In the genomic region with DNA sequence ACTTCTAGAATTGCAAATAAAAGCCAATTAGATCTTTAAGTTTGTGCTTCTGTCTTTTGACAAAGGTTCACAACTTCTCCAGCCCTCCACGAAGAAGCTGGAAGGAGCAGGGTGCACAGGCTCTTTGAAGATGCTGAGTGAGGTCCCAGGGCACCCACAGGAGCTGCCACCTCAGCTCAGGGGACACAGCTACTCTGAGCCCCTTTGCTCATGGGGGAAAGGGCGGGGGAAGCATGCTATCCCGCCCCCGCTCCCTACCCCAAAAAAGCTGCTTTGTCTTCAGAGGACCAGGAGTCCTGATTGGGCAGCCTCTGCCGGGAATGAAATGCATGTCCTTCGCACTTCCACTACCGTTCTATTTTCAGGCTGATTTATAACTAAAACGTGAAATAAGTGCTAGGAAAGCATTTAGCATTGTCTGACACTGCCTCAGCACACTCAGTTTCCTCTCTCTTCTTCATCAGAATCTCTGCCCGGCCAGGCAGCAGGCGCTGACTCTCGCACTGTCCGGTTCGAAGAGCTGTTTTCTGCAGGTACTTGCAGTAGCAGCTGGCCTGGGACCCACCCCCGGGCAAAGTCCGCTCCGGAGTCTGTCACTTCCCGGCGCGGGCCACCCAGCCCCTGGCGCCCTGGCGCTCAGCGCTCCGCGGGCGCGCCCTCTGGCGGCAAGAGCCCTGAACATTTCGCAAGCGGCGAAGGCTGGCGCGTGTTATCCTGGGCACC, we compare ENCODE assay signal across 8 cellular contexts.
A peak's percentile ranks its signal among the peaks of the same experiment; 100 is the strongest.
DNase-seq lines count a peak whose midpoint lies in the region; TF ChIP-seq lines count a peak whose summit lies in the region.

No MANE protein-coding gene starts in this region.

- H3K27me3 ChIP-seq in neutrophil = peaks cover 19% of the 10 kb centered on the region

- H3K27ac ChIP-seq in neutrophil (no peak overlapping the region), substantia nigra (ENCODE audit: low read depth, low read length, poor library complexity, severe bottlenecking) (no peak overlapping the region)

- peaks cover 4 to 10% of the 10 kb centered on the region in 2 experiments for H3K4me1 ChIP-seq in neutrophil (ENCODE audit: control insufficient read depth in 1 of 2, insufficient read depth in 1 of 2, low read depth in 1 of 2, low read length in 1 of 2)

- no peaks in the 10 kb centered on the region for H3K36me3 ChIP-seq in neutrophil

- H3K4me3 ChIP-seq in neutrophil (ENCODE audit: low read depth in 1 of 2, low read length in 1 of 2) = no peak overlapping the region

- DNase-seq in ELF-1 (ENCODE audit: low read depth, low spot score) (peak; percentile 94), GOT3 (lab: John Stamatoyannopoulos, UW) (peak; percentile 37), SHP77 treated with DMSO at 0.1 percent for 48 hours (lab: John Stamatoyannopoulos, UW) (peak; percentile 55), activated gamma-delta T cell treated with Interleukin-2 at 50 U/mL for 16 hours (peak; percentile 80), foreskin melanocyte (peak; percentile 49), substantia nigra (lab: John Stamatoyannopoulos, UW) (peak in 46 of 49 donors; percentile 4 to 82 (median 58))

- TF ChIP-seq CTCF in LNCAP (IDR thresholded peaks at IDR 0.05) = peak; percentile 92
- TF ChIP-seq CTCF in neutrophil (IDR thresholded peaks at IDR 0.05) = peak; percentile 77

- H3K9me3 ChIP-seq in neutrophil = no peaks in the 10 kb centered on the region

Comparison
In these comparisons a context has a peak if more than half of its experiments do, and no peak if none do; other contexts are left out.
1. DNase-seq: peak in every context shown above with its lines; median percentile 94 in ELF-1; 80 in activated gamma-delta T cell treated with Interleukin-2 at 50 U/mL for 16 hours; 58 in substantia nigra; 55 in SHP77 treated with DMSO at 0.1 percent for 48 hours; 49 in foreskin melanocyte; 37 in GOT3.